In genomic region chr12:65196762-65197567, GRCh38 we compare ENCODE assay signal across 23 cellular contexts. TPM values are rescaled to one million over a fixed set of nuclear protein-coding genes. Genes with fewer than 3 reads are reported as not detected.
DNase-seq lines count a peak whose midpoint lies in the region; ATAC-seq, FAIRE-seq and TF ChIP-seq lines count a peak whose summit lies in the region.
"Had no signal": no experiment of that assay in that cellular context is flagged by ENCODE, and none has a peak within 500 bp of the region (broad histone marks: within the 10 kb centered on the region; RNA-seq: fewer than 3 reads in every experiment).

No MANE protein-coding gene starts in this region.

- H3K27me3 ChIP-seq in GM12878 (replicated peaks in 1 of 2; ENCODE audit: control insufficient read depth in 2 of 2, insufficient read depth in 2 of 2, low read length in 1 of 2) = no peaks in the 10 kb centered on the region
- H3K27me3 ChIP-seq: BLaER1 treated with 17β-estradiol and CSF1 and Interleukin-3, amounts not matched to agents 10 nM and 100 nM; esophagus muscularis mucosa had no signal

- no peak for TF ChIP-seq RAD21 in GM12878 (IDR thresholded peaks at IDR 0.05; ENCODE audit: insufficient read depth, low read depth, low read length)

- peaks cover 32% of the 10 kb centered on the region for H3K9me3 Mint-ChIP-seq in activated T-cell treated with anti-CD3 and anti-CD28 coated beads, Interleukin-2, amount 50 U/mL, for 24 hours
- H3K9me3 Mint-ChIP-seq in stimulated activated memory B cell treated with anti-CD40 and anti-IgM and Interleukin-4, amounts not matched to agents 10 μg/mL and 1 μg/mL and 100 μg/mL, for 72 hours = peaks cover 7% of the 10 kb centered on the region

- H3K36me3 Mint-ChIP-seq in activated T-cell treated with anti-CD3 and anti-CD28 coated beads, Interleukin-2, amount 50 U/mL, for 24 hours (ENCODE audit: low read depth) = peaks cover 67% of the 10 kb centered on the region
- peaks cover 5% of the 10 kb centered on the region for H3K36me3 Mint-ChIP-seq in T-helper 17 cell (ENCODE audit: low read depth)
- H3K36me3 Mint-ChIP-seq in stimulated activated memory B cell treated with anti-CD40 and anti-IgM and Interleukin-4, amounts not matched to agents 10 μg/mL and 1 μg/mL and 100 μg/mL, for 72 hours = peaks cover 36% of the 10 kb centered on the region

- BruUV-seq in GM12878 (replicated peaks; lab: Mats Ljungman, UMichigan) = no TSS peak

- POLR2A ChIA-PET in GM12878 (lab: Charles Lee) = no interaction called here

- peaks cover 54% of the 10 kb centered on the region for H3K79me2 ChIP-seq in GM12878 (ENCODE audit: control insufficient read depth, insufficient read depth, low read length)

- TF ChIP-seq EP300 in GM12878 (IDR thresholded peaks at IDR 0.05; ENCODE audit: borderline replicate concordance in 1 of 2, control insufficient read depth in 1 of 2, low read depth in 2 of 2, low read length in 2 of 2) = no peak

- 25% methylated on average over 2 of the region's 2 CpGs for WGBS in GM12878 (ENCODE audit: insufficient coverage, insufficient replicate concordance, low lambda C conversion rate, missing lambda C conversion rate)

- H3K4me1 Mint-ChIP-seq in activated T-cell treated with anti-CD3 and anti-CD28 coated beads, Interleukin-2, amount 50 U/mL, for 24 hours (ENCODE audit: low read depth) = peaks cover 74% of the 10 kb centered on the region
- peaks cover 27% of the 10 kb centered on the region for H3K4me1 Mint-ChIP-seq in T-helper 17 cell
- peaks cover 54% of the 10 kb centered on the region for H3K4me1 Mint-ChIP-seq in stimulated activated memory B cell treated with anti-CD40 and anti-IgM and Interleukin-4, amounts not matched to agents 10 μg/mL and 1 μg/mL and 100 μg/mL, for 72 hours

- H4K20me1 ChIP-seq in GM12878 (ENCODE audit: control insufficient read depth, insufficient read depth) = no peaks in the 10 kb centered on the region

- peaks cover 0 to 6% of the 10 kb centered on the region in 2 experiments; a peak in 3 of 4 replicates for H3K36me3 ChIP-seq in GM12878 (ENCODE audit: control insufficient read depth in 2 of 2, insufficient read depth in 2 of 2, low read length in 1 of 2)
- no peaks in the 10 kb centered on the region for H3K36me3 ChIP-seq in kidney (ENCODE audit: control insufficient read depth in 1 of 2, insufficient read depth in 2 of 2, low read length in 2 of 2)
- H3K36me3 ChIP-seq: esophagus muscularis mucosa had no signal

- H3K4me1 ChIP-seq in GM12878 (ENCODE audit: control insufficient read depth, insufficient read depth, low read length) (peaks cover 3% of the 10 kb centered on the region; the same call in 1 of the 2 replicates), kidney (ENCODE audit: control insufficient read depth in 1 of 2, insufficient read depth in 1 of 2, low read depth in 1 of 2, low read length in 2 of 2) (peaks cover 0 to 3% of the 10 kb centered on the region in 2 donors)

- TF ChIP-seq CTCF in GM12878 (IDR thresholded peaks at IDR 0.05 in 2 of 3, conservative IDR thresholded peaks at IDR 0.05 in 1 of 3; ENCODE audit: control insufficient read depth in 2 of 3, extremely low read depth in 1 of 3, insufficient read depth in 1 of 3, low read depth in 3 of 3, low read length in 3 of 3) (no peak), kidney (IDR thresholded peaks at IDR 0.05; ENCODE audit: borderline replicate concordance, extremely low read depth, insufficient read depth) (no peak)

- no peak overlapping the region for H3K27ac ChIP-seq in GM12878 (ENCODE audit: control insufficient read depth, insufficient read depth)
- H3K27ac ChIP-seq in kidney (ENCODE audit: low read depth in 2 of 2, low read length in 2 of 2) = no peak overlapping the region
- H3K27ac ChIP-seq: BLaER1 treated with 17β-estradiol and CSF1 and Interleukin-3, amounts not matched to agents 10 nM and 100 nM; esophagus muscularis mucosa had no signal

- H3K9me3 ChIP-seq in T-helper 17 cell (ENCODE audit: control insufficient read depth, low read length, poor library complexity, severe bottlenecking) (no peaks in the 10 kb centered on the region), GM12878 (replicated peaks; ENCODE audit: control insufficient read depth, insufficient read depth, low read length) (peaks cover 9% of the 10 kb centered on the region; the same call in 2 of the 3 replicates), kidney (ENCODE audit: control insufficient read depth in 1 of 2, low read length in 2 of 2) (peaks cover 0 to 8% of the 10 kb centered on the region in 2 donors)

- peak overlapping the region; percentile 22 for H3K27ac Mint-ChIP-seq in activated T-cell treated with anti-CD3 and anti-CD28 coated beads, Interleukin-2, amount 50 U/mL, for 24 hours
- H3K27ac Mint-ChIP-seq in T-helper 17 cell = peak overlapping the region; percentile 68
- peak overlapping the region; percentile 24 for H3K27ac Mint-ChIP-seq in stimulated activated memory B cell treated with anti-CD40 and anti-IgM and Interleukin-4, amounts not matched to agents 10 μg/mL and 1 μg/mL and 100 μg/mL, for 72 hours

- DNase-seq in activated T-cell treated with anti-CD3 and anti-CD28 coated beads, Interleukin-2, amount 50 U/mL, for 24 hours = no peak
- DNase-seq in activated T-cell treated with anti-CD3 and anti-CD28 coated beads, Interleukin-2, amount 50 U/mL, for 1 hour = no peak
- no peak for DNase-seq in T-helper 17 cell
- DNase-seq in GM12878 (ENCODE audit: low read depth, low spot score) = no peak
- DNase-seq in kidney glomerular epithelial cell (lab: John Stamatoyannopoulos, UW) = no peak
- no peak for DNase-seq in kidney
- no peak for DNase-seq in CD1c-positive myeloid dendritic cell (ENCODE audit: extremely low spot score)
- DNase-seq: activated CD4-positive, alpha-beta T cell treated with anti-CD3 and anti-CD28 coated beads, Interleukin-2, amount 50 U/mL, for 1 hour; anterior cingulate cortex; central memory CD4-positive, alpha-beta T cell; DMS 273 treated with DMSO at 0.1 percent for 48 hours; midbrain; NCI-H1930; NCI-H446; stimulated activated CD4-positive, alpha-beta T cell treated with anti-CD3 and anti-CD28 coated beads, Interleukin-4, amount 100 ng/mL, for 4 hours; T1000 had no signal

- in situ Hi-C loops in GM12878 (cut with MboI) = no loop called here

- no peaks in the 10 kb centered on the region for H3K27me3 Mint-ChIP-seq in activated T-cell treated with anti-CD3 and anti-CD28 coated beads, Interleukin-2, amount 50 U/mL, for 24 hours
- no peaks in the 10 kb centered on the region for H3K27me3 Mint-ChIP-seq in T-helper 17 cell
- no peaks in the 10 kb centered on the region for H3K27me3 Mint-ChIP-seq in stimulated activated memory B cell treated with anti-CD40 and anti-IgM and Interleukin-4, amounts not matched to agents 10 μg/mL and 1 μg/mL and 100 μg/mL, for 72 hours

- no peak overlapping the region for H3K4me2 ChIP-seq in GM12878 (ENCODE audit: control insufficient read depth, insufficient read depth)
- H3K4me2 ChIP-seq: BLaER1 treated with 17β-estradiol and CSF1 and Interleukin-3, amounts not matched to agents 10 nM and 100 nM had no signal

- ATAC-seq in T-helper 17 cell (peak; percentile 50), GM12878 (peak; percentile 27; the same call in 1 of the 3 replicates)
- ATAC-seq in stimulated activated memory B cell treated with anti-CD40 and anti-IgM and Interleukin-4, amounts not matched to agents 10 μg/mL and 1 μg/mL and 100 μg/mL, for 72 hours = no peak
- ATAC-seq: left lobe of liver had no signal

- H2AFZ ChIP-seq in GM12878 (ENCODE audit: control insufficient read depth, low read depth, low read length) = no peak overlapping the region

- SMC1A ChIA-PET in GM12878 (lab: Charles Lee; ENCODE audit: uncharacterized antibody, unreplicated experiment) = interaction anchor here (1.0 to 5.6 kb wide), 10 partner anchors 12 to 43 kb away, joined by 3 to 56 read pairs (median 5); no protein-coding TSS in a partner anchor

- H3K9ac ChIP-seq in GM12878 (ENCODE audit: control insufficient read depth, insufficient read depth, low read length) (no peak overlapping the region), kidney (ENCODE audit: low read length in 2 of 2) (no peak overlapping the region)
- H3K9ac ChIP-seq: BLaER1 treated with 17β-estradiol and CSF1 and Interleukin-3, amounts not matched to agents 10 nM and 100 nM had no signal

- RAD21 ChIA-PET in GM12878 (lab: Charles Lee; ENCODE audit: unreplicated experiment) = interaction anchor here (1.1 to 2.1 kb wide), 6 partner anchors 10 to 307 kb away, joined by 3 to 9 read pairs (median 4); partner anchors contain the start of gene LEMD3

- no peak for TF ChIP-seq POLR2A in GM12878 (IDR thresholded peaks at IDR 0.05; ENCODE audit: low read depth, low read length)

- no peak overlapping the region; the same call in 1 of the 2 replicates for H3K4me3 ChIP-seq in GM12878
- no peak overlapping the region for H3K4me3 ChIP-seq in kidney (ENCODE audit: low read length in 2 of 2)
- H3K4me3 ChIP-seq: BLaER1 treated with 17β-estradiol and CSF1 and Interleukin-3, amounts not matched to agents 10 nM and 100 nM; esophagus muscularis mucosa; SK-N-MC had no signal

- intact Hi-C loops in GM12878 (cut with micrococcal nuclease; ENCODE audit: unreplicated experiment) = no loop called here
- intact Hi-C loops in kidney (cut with DNase I) = no loop called here

- FAIRE-seq in GM12878 (lab: Jason Lieb, UNC) (no peak), kidney (lab: Jason Lieb, UNC) (no peak)
- FAIRE-seq: G401.6, RCC 7860 had no signal

- H3K4me3 Mint-ChIP-seq in activated T-cell treated with anti-CD3 and anti-CD28 coated beads, Interleukin-2, amount 50 U/mL, for 24 hours = no peak overlapping the region
- peak overlapping the region; percentile 25 for H3K4me3 Mint-ChIP-seq in T-helper 17 cell
- H3K4me3 Mint-ChIP-seq in stimulated activated memory B cell treated with anti-CD40 and anti-IgM and Interleukin-4, amounts not matched to agents 10 μg/mL and 1 μg/mL and 100 μg/mL, for 72 hours = no peak overlapping the region

- CTCF ChIA-PET in GM12878 (lab: Yijun Ruan, JAX) = interaction anchor here (1.0 to 3.4 kb wide), 2 partner anchors 15 to 34 kb away, joined by 3 to 11 read pairs; no protein-coding TSS in a partner anchor

RNA-seq across cellular contexts. Expression of gene LEMD3, which starts 27.6 kb away (rescaled TPM):
- total RNA-seq in T-helper 17 cell (10 to 100 TPM; 52.2 to 62.1 TPM), GM12878 (2014; rRNA removed) (23.8 and 24.8 TPM in 2 replicates), GM12878 (2014; rRNA removed; fragmentation: Illumina TruSeq; extraction: Trizol) (19.4 and 19.6 TPM in 2 replicates), GM12878 (2021) (23.6 and 26.0 TPM in 2 replicates), kidney (31.8 TPM)
- total RNA-seq in GM12878 (2013; cell fraction: nucleolus; rRNA removed) = 71.8 and 93.9 TPM in 2 replicates
- polyA plus RNA-seq in GM12878 (2011; ENCODE audit: low read depth) = 4.1 TPM
- polyA plus RNA-seq in GM12878 (2011; rRNA removed) (21.3 and 29.5 TPM in 2 replicates), GM12878 (2014; fragmentation: Illumina TruSeq; extraction: Trizol) (17.7 and 31.1 TPM in 2 replicates), GM12878 (2014; fragmentation: Nextera tagmentation; extraction: Ambion mirVana) (1 to 10 TPM; 7.5 to 9.0 TPM), GM12878 (2014; rRNA removed) (12.0 and 17.8 TPM in 2 replicates), GM12878 (2016; fragmentation: Nextera tagmentation; extraction: Ambion mirVana) (10 to 100 TPM; 14.6 to 15.4 TPM), kidney (ENCODE audit: insufficient read depth, low read depth, low replicate concordance) (7.5 TPM)
- 6.5 and 7.0 TPM in 2 replicates for polyA plus RNA-seq in GM12878 (2011; cell fraction: cytosol; rRNA removed)
- polyA plus RNA-seq in GM12878 (2011; cell fraction: nucleus; rRNA removed) = 20.1 and 23.8 TPM in 2 replicates
- polyA plus RNA-seq in GM12878 (2012) = 9.3 and 13.1 TPM in 2 replicates
- polyA minus RNA-seq in GM12878 (2011; rRNA and poly(A)+ RNA removed) = 13.5 and 14.3 TPM in 2 replicates
- polyA minus RNA-seq in GM12878 (2011; cell fraction: cytosol; rRNA and poly(A)+ RNA removed) = 4.9 and 7.5 TPM in 2 replicates
- polyA minus RNA-seq in GM12878 (2011; cell fraction: nucleus; rRNA and poly(A)+ RNA removed) = 28.7 and 46.6 TPM in 2 replicates
